3 cellular contexts compared by ENCODE assay signal in the genomic region with DNA sequence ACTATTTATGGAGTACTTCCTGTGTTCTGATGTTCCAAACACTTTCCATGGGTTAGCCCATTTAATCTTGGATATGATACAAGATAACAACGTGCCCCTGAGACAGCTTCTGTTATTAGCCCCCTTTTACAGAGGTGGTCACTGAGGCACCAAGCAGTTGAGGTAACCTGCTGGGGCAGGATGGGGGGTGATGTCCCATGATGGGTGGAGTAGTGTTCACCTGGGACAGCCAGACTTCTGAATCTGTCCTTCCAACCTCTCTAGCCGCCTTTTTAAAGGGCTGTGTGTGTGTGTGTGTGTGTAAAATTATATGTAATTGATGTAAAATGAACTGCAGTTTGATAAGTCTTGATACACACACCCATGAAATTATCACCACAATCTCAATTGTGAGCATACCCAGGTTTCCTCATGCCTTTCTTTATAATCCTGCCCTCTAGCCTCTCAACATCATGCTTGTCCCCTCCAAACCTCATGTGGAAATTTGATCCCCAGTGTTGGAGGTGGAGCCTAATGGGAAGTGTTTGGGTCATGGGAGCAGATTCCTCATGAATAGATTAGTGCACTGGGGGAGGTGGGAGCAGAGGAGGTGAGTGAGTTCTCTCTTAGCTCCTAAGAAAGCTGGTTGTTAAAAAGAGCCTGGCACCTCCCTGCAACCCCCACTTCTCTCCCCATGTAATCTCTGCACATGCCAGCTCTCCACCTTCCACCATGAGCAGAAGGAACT.
TF ChIP-seq lines count a peak whose summit lies in the region.

No MANE protein-coding gene starts in this region.

TF ChIP-seq in SK-N-SH treated with all-trans-retinoic acid at 6 μM for 48 hours, 23 proteins besides CTCF, POLR2A, EP300 and RAD21:
- TF ChIP-seq TOX (CRISPR knock-in tag; IDR thresholded peaks at IDR 0.05; ENCODE audit: borderline replicate concordance): no peak
- no peak for TF ChIP-seq ZFP30 (CRISPR knock-in tag; IDR thresholded peaks at IDR 0.05)
- TF ChIP-seq ESRRG (CRISPR knock-in tag; IDR thresholded peaks at IDR 0.05): no peak
- TF ChIP-seq, protein P1, sequence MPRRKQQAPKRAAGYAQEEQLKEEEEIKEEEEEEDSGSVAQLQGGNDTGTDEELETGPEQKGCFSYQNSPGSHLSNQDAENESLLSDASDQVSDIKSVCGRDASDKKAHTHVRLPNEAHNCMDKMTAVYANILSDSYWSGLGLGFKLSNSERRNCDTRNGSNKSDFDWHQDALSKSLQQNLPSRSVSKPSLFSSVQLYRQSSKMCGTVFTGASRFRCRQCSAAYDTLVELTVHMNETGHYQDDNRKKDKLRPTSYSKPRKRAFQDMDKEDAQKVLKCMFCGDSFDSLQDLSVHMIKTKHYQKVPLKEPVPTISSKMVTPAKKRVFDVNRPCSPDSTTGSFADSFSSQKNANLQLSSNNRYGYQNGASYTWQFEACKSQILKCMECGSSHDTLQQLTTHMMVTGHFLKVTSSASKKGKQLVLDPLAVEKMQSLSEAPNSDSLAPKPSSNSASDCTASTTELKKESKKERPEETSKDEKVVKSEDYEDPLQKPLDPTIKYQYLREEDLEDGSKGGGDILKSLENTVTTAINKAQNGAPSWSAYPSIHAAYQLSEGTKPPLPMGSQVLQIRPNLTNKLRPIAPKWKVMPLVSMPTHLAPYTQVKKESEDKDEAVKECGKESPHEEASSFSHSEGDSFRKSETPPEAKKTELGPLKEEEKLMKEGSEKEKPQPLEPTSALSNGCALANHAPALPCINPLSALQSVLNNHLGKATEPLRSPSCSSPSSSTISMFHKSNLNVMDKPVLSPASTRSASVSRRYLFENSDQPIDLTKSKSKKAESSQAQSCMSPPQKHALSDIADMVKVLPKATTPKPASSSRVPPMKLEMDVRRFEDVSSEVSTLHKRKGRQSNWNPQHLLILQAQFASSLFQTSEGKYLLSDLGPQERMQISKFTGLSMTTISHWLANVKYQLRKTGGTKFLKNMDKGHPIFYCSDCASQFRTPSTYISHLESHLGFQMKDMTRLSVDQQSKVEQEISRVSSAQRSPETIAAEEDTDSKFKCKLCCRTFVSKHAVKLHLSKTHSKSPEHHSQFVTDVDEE (CRISPR knock-in tag; IDR thresholded peaks at IDR 0.05): no peak
- no peak for TF ChIP-seq PPARA (CRISPR knock-in tag; IDR thresholded peaks at IDR 0.05; ENCODE audit: borderline replicate concordance)
- no peak for TF ChIP-seq ZNF8 (CRISPR knock-in tag; IDR thresholded peaks at IDR 0.05)
- TF ChIP-seq BACH2 (CRISPR knock-in tag; IDR thresholded peaks at IDR 0.05; ENCODE audit: borderline replicate concordance): no peak
- TF ChIP-seq GLIS3 (CRISPR knock-in tag; IDR thresholded peaks at IDR 0.05): no peak
- TF ChIP-seq, protein P2, sequence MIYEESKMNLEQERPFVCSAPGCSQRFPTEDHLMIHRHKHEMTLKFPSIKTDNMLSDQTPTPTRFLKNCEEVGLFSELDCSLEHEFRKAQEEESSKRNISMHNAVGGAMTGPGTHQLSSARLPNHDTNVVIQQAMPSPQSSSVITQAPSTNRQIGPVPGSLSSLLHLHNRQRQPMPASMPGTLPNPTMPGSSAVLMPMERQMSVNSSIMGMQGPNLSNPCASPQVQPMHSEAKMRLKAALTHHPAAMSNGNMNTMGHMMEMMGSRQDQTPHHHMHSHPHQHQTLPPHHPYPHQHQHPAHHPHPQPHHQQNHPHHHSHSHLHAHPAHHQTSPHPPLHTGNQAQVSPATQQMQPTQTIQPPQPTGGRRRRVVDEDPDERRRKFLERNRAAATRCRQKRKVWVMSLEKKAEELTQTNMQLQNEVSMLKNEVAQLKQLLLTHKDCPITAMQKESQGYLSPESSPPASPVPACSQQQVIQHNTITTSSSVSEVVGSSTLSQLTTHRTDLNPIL (CRISPR knock-in tag; IDR thresholded peaks at IDR 0.05; ENCODE audit: low read depth): no peak

TF ChIP-seq in SK-N-SH, 30 proteins besides CTCF, POLR2A, EP300 and RAD21:
- TF ChIP-seq ZBTB33 (IDR thresholded peaks at IDR 0.05; ENCODE audit: borderline replicate concordance, low read depth): no peak

TF ChIP-seq in endothelial cell of umbilical vein, 7 proteins besides CTCF, POLR2A, EP300 and RAD21:
- TF ChIP-seq JUN (IDR thresholded peaks at IDR 0.05; ENCODE audit: borderline replicate concordance, insufficient read depth, insufficient read length, low read depth): no peak
